In genomic region chr17:21678451-21679081, GRCh38 we compare ENCODE assay signal across 1 cellular context.
TF ChIP-seq lines count a peak whose summit lies in the region.

No MANE protein-coding gene starts in this region.

TF ChIP-seq in Ishikawa, 13 proteins besides CTCF, POLR2A, EP300 and RAD21 (continued from another document):
- TF ChIP-seq REST (IDR thresholded peaks at IDR 0.05; ENCODE audit: low read depth): no peak
- TF ChIP-seq CREB1 (IDR thresholded peaks at IDR 0.05; ENCODE audit: low read depth): no peak
- no peak for TF ChIP-seq ZBTB7A (IDR thresholded peaks at IDR 0.05; ENCODE audit: low read depth)
- no peak for TF ChIP-seq CEBPB (IDR thresholded peaks at IDR 0.05)
- TF ChIP-seq TCF12 (IDR thresholded peaks at IDR 0.05; ENCODE audit: low read depth): no peak
- peak; percentile 54; the same call in 1 of the 2 replicates for TF ChIP-seq MAX (IDR thresholded peaks at IDR 0.05)
- no peak for TF ChIP-seq FOXM1 (IDR thresholded peaks at IDR 0.05; ENCODE audit: borderline replicate concordance, low read depth)
